Comparison of ENCODE assay signal across 22 cellular contexts in the genomic region with DNA sequence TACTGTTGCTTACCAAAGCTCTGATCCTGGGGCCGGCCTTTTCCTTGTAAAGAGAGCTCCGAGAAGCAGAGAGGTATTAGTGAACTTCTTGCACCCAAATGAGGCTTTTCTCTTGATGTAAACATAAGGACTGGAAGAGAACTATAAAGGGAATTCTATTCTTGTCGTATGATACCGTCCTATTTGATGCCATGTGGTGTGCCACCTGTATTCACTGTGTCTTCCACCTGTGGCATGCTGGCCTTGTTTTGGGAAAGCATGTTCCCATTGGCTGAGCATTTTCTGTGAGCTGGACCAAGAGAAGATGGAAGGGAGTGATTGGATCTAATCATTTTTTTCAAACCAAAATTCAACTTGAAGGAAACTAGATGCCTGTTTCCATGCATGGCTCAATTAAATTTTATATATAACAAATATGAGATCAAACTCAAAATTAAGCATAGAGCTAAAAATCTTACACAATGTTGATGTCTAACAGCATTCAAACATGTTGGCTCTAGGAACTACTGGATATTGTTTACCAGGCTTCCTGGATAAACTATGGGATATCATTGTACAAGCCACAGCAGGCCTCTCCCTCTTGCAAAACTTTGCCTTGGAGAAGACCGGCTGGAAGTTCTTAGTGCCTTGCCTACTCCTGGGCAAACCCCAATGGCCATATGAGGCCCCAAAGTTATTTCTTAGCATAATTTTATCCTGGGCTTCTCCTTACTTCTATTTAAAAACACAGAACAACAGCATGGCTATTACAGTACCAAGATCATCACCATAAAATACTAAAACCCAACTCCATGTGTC.
"Had no signal": no experiment of that assay in that cellular context is flagged by ENCODE, and none has a peak within 500 bp of the region (broad histone marks: within the 10 kb centered on the region; RNA-seq: fewer than 3 reads in every experiment).

No MANE protein-coding gene starts in this region.

- H3K9me3 ChIP-seq: SJCRH30, SK-N-SH had no signal

- FAIRE-seq: K562 had no signal

- H3K36me3 ChIP-seq: SJCRH30, WERI-Rb-1 had no signal

- H3K27ac Mint-ChIP-seq: activated CD4-positive, alpha-beta T cell treated with anti-CD3 and anti-CD28 coated beads for 36 hours; activated CD8-positive, alpha-beta T cell treated with anti-CD3 and anti-CD28 coated beads for 36 hours; activated naive CD8-positive, alpha-beta T cell treated with anti-CD3 and anti-CD28 coated beads, Interleukin-2, amount 10 ng/mL, durations not matched to agents 7 days and 5 days had no signal

- H3K27me3 ChIP-seq: SJCRH30 had no signal

- H3K4me3 ChIP-seq: K562, SJCRH30 had no signal

- H3K36me3 Mint-ChIP-seq: activated naive CD8-positive, alpha-beta T cell treated with anti-CD3 and anti-CD28 coated beads, Interleukin-2, amount 10 ng/mL, durations not matched to agents 7 days and 5 days had no signal

- ATAC-seq: activated CD4-positive, alpha-beta T cell treated with anti-CD3 and anti-CD28 coated beads for 36 hours; activated CD8-positive, alpha-beta T cell treated with anti-CD3 and anti-CD28 coated beads for 36 hours; K562 had no signal

- H3K9ac ChIP-seq: SK-N-SH had no signal

- H3K4me3 Mint-ChIP-seq: activated CD4-positive, alpha-beta T cell treated with anti-CD3 and anti-CD28 coated beads for 36 hours; activated CD8-positive, alpha-beta T cell treated with anti-CD3 and anti-CD28 coated beads for 36 hours; activated naive CD8-positive, alpha-beta T cell treated with anti-CD3 and anti-CD28 coated beads, Interleukin-2, amount 10 ng/mL, durations not matched to agents 7 days and 5 days; central memory CD8-positive, alpha-beta T cell had no signal

- H3K4me1 Mint-ChIP-seq: activated CD4-positive, alpha-beta T cell treated with anti-CD3 and anti-CD28 coated beads for 36 hours; activated naive CD8-positive, alpha-beta T cell treated with anti-CD3 and anti-CD28 coated beads, Interleukin-2, amount 10 ng/mL, durations not matched to agents 7 days and 5 days; central memory CD8-positive, alpha-beta T cell had no signal

- DNase-seq: activated CD4-positive, alpha-beta T cell treated with anti-CD3 and anti-CD28 coated beads for 36 hours; activated CD8-positive, alpha-beta memory T cell treated with anti-CD3 and anti-CD28 coated beads, Interleukin-2, amount 50 U/mL, for 4 hours; activated CD8-positive, alpha-beta T cell treated with anti-CD3 and anti-CD28 coated beads for 36 hours; activated naive CD4-positive, alpha-beta T cell treated with anti-CD3 and anti-CD28 coated beads, Interleukin-2, amount 50 U/mL, for 16 hours; activated naive CD8-positive, alpha-beta T cell treated with anti-CD3 and anti-CD28 coated beads, Interleukin-2, amount 10 ng/mL, durations not matched to agents 7 days and 5 days; activated T-cell treated with anti-CD3 and anti-CD28 coated beads, Interleukin-2, amount 50 U/mL, for 1 hour; aorta; Kasumi-1; MV-4-11; NCI-H1092 treated with DMSO at 0.1 percent for 48 hours; NCI-H1436; NCI-H187; NCI-H2081; NCI-H446; NCI-H524; Right ventricle myocardium superior; SJCRH30; SK-N-SH; T-helper 1 cell; WERI-Rb-1 had no signal

- H3K27me3 Mint-ChIP-seq: activated CD4-positive, alpha-beta T cell treated with anti-CD3 and anti-CD28 coated beads for 36 hours; activated CD8-positive, alpha-beta T cell treated with anti-CD3 and anti-CD28 coated beads for 36 hours; central memory CD8-positive, alpha-beta T cell had no signal

- H3K4me2 ChIP-seq: SK-N-SH had no signal

- H3K27ac ChIP-seq: SJCRH30, WERI-Rb-1 had no signal

- H3K9me3 Mint-ChIP-seq: activated CD8-positive, alpha-beta T cell treated with anti-CD3 and anti-CD28 coated beads for 36 hours; activated naive CD8-positive, alpha-beta T cell treated with anti-CD3 and anti-CD28 coated beads, Interleukin-2, amount 10 ng/mL, durations not matched to agents 7 days and 5 days; central memory CD8-positive, alpha-beta T cell had no signal

- H3K4me1 ChIP-seq: SJCRH30 had no signal
